Comparison of ENCODE assay signal across 1 cellular context in the genomic region with DNA sequence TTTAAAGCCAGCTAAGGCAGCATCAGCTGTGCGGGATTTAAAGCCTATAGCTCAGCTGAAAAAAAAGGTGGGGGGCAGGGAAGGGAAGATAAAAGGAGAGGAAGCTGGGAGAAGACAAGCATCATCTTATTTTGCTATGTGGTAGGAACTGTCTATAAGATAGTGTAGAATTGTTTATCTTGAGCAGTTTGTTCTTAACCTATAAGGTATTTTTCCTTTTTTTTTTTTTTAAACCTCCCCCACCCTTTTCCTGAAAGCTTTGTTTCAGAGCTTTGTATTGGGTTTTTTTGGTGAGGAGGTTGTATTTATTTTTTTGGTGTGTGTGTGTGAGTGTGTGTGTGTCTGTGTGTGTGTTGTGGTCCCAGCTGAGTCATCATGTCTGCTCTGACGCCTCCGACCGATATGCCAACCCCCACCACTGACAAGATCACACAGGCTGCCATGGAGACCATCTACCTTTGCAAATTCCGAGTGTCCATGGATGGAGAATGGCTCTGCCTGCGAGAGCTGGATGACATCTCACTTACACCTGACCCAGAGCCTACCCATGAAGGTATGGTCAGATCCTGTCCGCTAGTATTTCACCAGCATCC.
TF ChIP-seq lines count a peak whose summit lies in the region.

No MANE protein-coding gene starts in this region.

TF ChIP-seq in K562, 482 proteins besides CTCF, POLR2A, EP300 and RAD21 (continued from another document):
- TF ChIP-seq, protein P1, sequence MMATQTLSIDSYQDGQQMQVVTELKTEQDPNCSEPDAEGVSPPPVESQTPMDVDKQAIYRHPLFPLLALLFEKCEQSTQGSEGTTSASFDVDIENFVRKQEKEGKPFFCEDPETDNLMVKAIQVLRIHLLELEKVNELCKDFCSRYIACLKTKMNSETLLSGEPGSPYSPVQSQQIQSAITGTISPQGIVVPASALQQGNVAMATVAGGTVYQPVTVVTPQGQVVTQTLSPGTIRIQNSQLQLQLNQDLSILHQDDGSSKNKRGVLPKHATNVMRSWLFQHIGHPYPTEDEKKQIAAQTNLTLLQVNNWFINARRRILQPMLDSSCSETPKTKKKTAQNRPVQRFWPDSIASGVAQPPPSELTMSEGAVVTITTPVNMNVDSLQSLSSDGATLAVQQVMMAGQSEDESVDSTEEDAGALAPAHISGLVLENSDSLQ (IDR thresholded peaks at IDR 0.05) = peak; percentile 55
- TF ChIP-seq, protein P2, sequence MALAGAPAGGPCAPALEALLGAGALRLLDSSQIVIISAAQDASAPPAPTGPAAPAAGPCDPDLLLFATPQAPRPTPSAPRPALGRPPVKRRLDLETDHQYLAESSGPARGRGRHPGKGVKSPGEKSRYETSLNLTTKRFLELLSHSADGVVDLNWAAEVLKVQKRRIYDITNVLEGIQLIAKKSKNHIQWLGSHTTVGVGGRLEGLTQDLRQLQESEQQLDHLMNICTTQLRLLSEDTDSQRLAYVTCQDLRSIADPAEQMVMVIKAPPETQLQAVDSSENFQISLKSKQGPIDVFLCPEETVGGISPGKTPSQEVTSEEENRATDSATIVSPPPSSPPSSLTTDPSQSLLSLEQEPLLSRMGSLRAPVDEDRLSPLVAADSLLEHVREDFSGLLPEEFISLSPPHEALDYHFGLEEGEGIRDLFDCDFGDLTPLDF (CRISPR knock-in tag; IDR thresholded peaks at IDR 0.05) = no peak
- TF ChIP-seq, protein P3, sequence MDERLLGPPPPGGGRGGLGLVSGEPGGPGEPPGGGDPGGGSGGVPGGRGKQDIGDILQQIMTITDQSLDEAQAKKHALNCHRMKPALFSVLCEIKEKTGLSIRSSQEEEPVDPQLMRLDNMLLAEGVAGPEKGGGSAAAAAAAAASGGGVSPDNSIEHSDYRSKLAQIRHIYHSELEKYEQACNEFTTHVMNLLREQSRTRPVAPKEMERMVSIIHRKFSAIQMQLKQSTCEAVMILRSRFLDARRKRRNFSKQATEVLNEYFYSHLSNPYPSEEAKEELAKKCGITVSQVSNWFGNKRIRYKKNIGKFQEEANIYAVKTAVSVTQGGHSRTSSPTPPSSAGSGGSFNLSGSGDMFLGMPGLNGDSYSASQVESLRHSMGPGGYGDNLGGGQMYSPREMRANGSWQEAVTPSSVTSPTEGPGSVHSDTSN (CRISPR knock-in tag; IDR thresholded peaks at IDR 0.05; ENCODE audit: low read depth) = no peak
- TF ChIP-seq, protein P3 (tag; conservative IDR thresholded peaks at IDR 0.05; ENCODE audit: low read depth) = 0 out of 2 replicates have a peak, but pooled peaks have one; percentile 10
